14 cellular contexts compared by ENCODE assay signal in genomic region chr12:87827638-87828264, GRCh38.
DNase-seq lines count a peak whose midpoint lies in the region; ATAC-seq and TF ChIP-seq lines count a peak whose summit lies in the region.
"Had no signal": no experiment of that assay in that cellular context is flagged by ENCODE, and none has a peak within 500 bp of the region (broad histone marks: within the 10 kb centered on the region; RNA-seq: fewer than 3 reads in every experiment).

No MANE protein-coding gene starts in this region.

- H3K79me2 ChIP-seq in PC-3 (ENCODE audit: low read length) (no peaks in the 10 kb centered on the region), mesendoderm (ENCODE audit: control insufficient read depth, insufficient read depth, low read length) (no peaks in the 10 kb centered on the region)

- H3K79me1 ChIP-seq in mesendoderm (ENCODE audit: low read length) = no peaks in the 10 kb centered on the region

- no peak overlapping the region for H2BK15ac ChIP-seq in mesendoderm (replicated peaks; ENCODE audit: low read depth)

- TF ChIP-seq CTCF in PC-3 (conservative IDR thresholded peaks at IDR 0.05; ENCODE audit: low read depth, low read length) = no peak
- no peak for TF ChIP-seq CTCF in thyroid gland (IDR thresholded peaks at IDR 0.05)

- H3K27ac ChIP-seq in PC-3 (ENCODE audit: low read length) (no peak overlapping the region), mesendoderm (ENCODE audit: low read depth, low read length) (no peak overlapping the region), thyroid gland (no peak overlapping the region)
- H3K27ac ChIP-seq: BLaER1 treated with 17β-estradiol and CSF1 and Interleukin-3, amounts not matched to agents 10 nM and 100 nM; Peyer's patch; psoas muscle; stomach had no signal

- no peak overlapping the region for H2AFZ ChIP-seq in PC-3 (ENCODE audit: low read length)

- H3K4me3 ChIP-seq in PC-3 (ENCODE audit: low read length) (no peak overlapping the region), mesendoderm (ENCODE audit: low read length) (no peak overlapping the region), thyroid gland (replicated peaks in 1 of 3) (no peak overlapping the region)
- H3K4me3 ChIP-seq: BLaER1 treated with 17β-estradiol and CSF1 and Interleukin-3, amounts not matched to agents 10 nM and 100 nM; Peyer's patch; psoas muscle; stomach had no signal

- no peak overlapping the region for H2BK120ac ChIP-seq in mesendoderm (ENCODE audit: low read depth, low read length)

- H3K9ac ChIP-seq in PC-3 (ENCODE audit: low read length) (no peak overlapping the region), mesendoderm (ENCODE audit: low read length) (no peak overlapping the region)
- H3K9ac ChIP-seq: BLaER1 treated with 17β-estradiol and CSF1 and Interleukin-3, amounts not matched to agents 10 nM and 100 nM had no signal

- no CpG with 5 or more reads among the region's 2 CpGs for WGBS in mesendoderm (ENCODE audit: extremely low coverage, insufficient coverage, low lambda C conversion rate)
- 52 to 62% methylated on average over 2 of the region's 2 CpGs for WGBS in thyroid gland, 2 donors

- BruUV-seq in PC-3 (replicated peaks; lab: Mats Ljungman, UMichigan) = no TSS peak

- H3K36me3 ChIP-seq in PC-3 (ENCODE audit: low read depth, low read length) (no peaks in the 10 kb centered on the region), mesendoderm (ENCODE audit: control insufficient read depth, insufficient read depth, low read length) (no peaks in the 10 kb centered on the region), thyroid gland (no peaks in the 10 kb centered on the region)
- H3K36me3 ChIP-seq: BLaER1 treated with 17β-estradiol and CSF1 and Interleukin-3, amounts not matched to agents 10 nM and 100 nM; Peyer's patch; stomach had no signal

- TF ChIP-seq POLR2A in thyroid gland (IDR thresholded peaks at IDR 0.05) = no peak

- H3K18ac ChIP-seq in mesendoderm (ENCODE audit: low read length) = no peak overlapping the region

- H3F3A ChIP-seq in PC-3 (ENCODE audit: low read length, unreplicated experiment) = no peaks in the 10 kb centered on the region

- H2AK5ac ChIP-seq in mesendoderm (ENCODE audit: low read length) = no peak overlapping the region

- intact Hi-C loops in PC-3 (cut with micrococcal nuclease) (no loop called here), thyroid gland (cut with DNase I) (no loop called here)

- H3K9me3 ChIP-seq in PC-3 (ENCODE audit: low read length) = no peaks in the 10 kb centered on the region
- H3K9me3 ChIP-seq in thyroid gland = no peaks in the 10 kb centered on the region
- H3K9me3 ChIP-seq: Peyer's patch, psoas muscle, stomach had no signal

- no peak overlapping the region for H2BK5ac ChIP-seq in mesendoderm (ENCODE audit: low read length)

- H3K4me1 ChIP-seq in PC-3 (ENCODE audit: insufficient read depth, low read length) (peaks cover 12% of the 10 kb centered on the region), mesendoderm (ENCODE audit: control insufficient read depth, low read depth, low read length) (no peaks in the 10 kb centered on the region), thyroid gland (no peaks in the 10 kb centered on the region)
- H3K4me1 ChIP-seq: BLaER1 treated with 17β-estradiol and CSF1 and Interleukin-3, amounts not matched to agents 10 nM and 100 nM; Peyer's patch; psoas muscle; stomach had no signal

- DNase-seq in DMS53 (lab: John Stamatoyannopoulos, UW) = peak; percentile 83
- peak; percentile 76 for DNase-seq in PC-3
- DNase-seq in dermis blood vessel endothelial cell = peak; percentile 66
- peak; percentile 44 for DNase-seq in mesendoderm
- DNase-seq in C1 segment of cervical spinal cord (lab: John Stamatoyannopoulos, UW) = no peak
- DNase-seq in thyroid gland = no peak
- DNase-seq: hippocampal formation, MM.1S, Peyer's patch, psoas muscle, stomach had no signal

- H3K4me2 ChIP-seq in PC-3 (ENCODE audit: low read length) (peak overlapping the region; percentile 32; the same call in 1 of the 2 replicates), mesendoderm (ENCODE audit: low read length) (no peak overlapping the region)
- H3K4me2 ChIP-seq: BLaER1 treated with 17β-estradiol and CSF1 and Interleukin-3, amounts not matched to agents 10 nM and 100 nM had no signal

- H4K20me1 ChIP-seq in PC-3 (ENCODE audit: low read length) = no peaks in the 10 kb centered on the region
- H4K20me1 ChIP-seq: BLaER1 treated with 17β-estradiol and CSF1 and Interleukin-3, amounts not matched to agents 10 nM and 100 nM had no signal

- H3K9me2 ChIP-seq in PC-3 (replicated peaks; ENCODE audit: low read length) = no peaks in the 10 kb centered on the region

- ATAC-seq in PC-3 (peak; percentile 99), HG03432 (IDR thresholded peaks at IDR 0.05; ENCODE audit: unreplicated experiment) (no peak), GM19463 (IDR thresholded peaks at IDR 0.05; ENCODE audit: unreplicated experiment) (no peak)
- ATAC-seq: psoas muscle had no signal

- no peak overlapping the region for H4K5ac ChIP-seq in mesendoderm (ENCODE audit: low read length)

- H3K23ac ChIP-seq in mesendoderm (ENCODE audit: low read length) = no peak overlapping the region

- H3K4ac ChIP-seq in mesendoderm (ENCODE audit: low read depth, low read length) = no peak overlapping the region

- no peak overlapping the region for H4K8ac ChIP-seq in mesendoderm (ENCODE audit: low read depth, low read length)

- POLR2A ChIA-PET in PC-3 (lab: Charles Lee; ENCODE audit: unreplicated experiment) = interaction anchor here (0.5 kb wide), 2 partner anchors 51 to 1906 kb away, joined by 3 read pairs; no protein-coding TSS in a partner anchor

- H3K27me3 ChIP-seq in PC-3 (ENCODE audit: low read length) (no peaks in the 10 kb centered on the region), mesendoderm (ENCODE audit: insufficient read depth, low read length, poor library complexity) (no peaks in the 10 kb centered on the region), thyroid gland (no peaks in the 10 kb centered on the region)
- H3K27me3 ChIP-seq: BLaER1 treated with 17β-estradiol and CSF1 and Interleukin-3, amounts not matched to agents 10 nM and 100 nM; Peyer's patch; stomach had no signal

- no peak overlapping the region for H3K56ac ChIP-seq in mesendoderm (ENCODE audit: low read length)

- CTCF ChIA-PET in PC-3 (lab: Charles Lee) = no interaction called here

Comparison
In these comparisons a context has a peak if more than half of its experiments do, and no peak if none do; other contexts are left out.
1. DNase-seq: peak in DMS53 (single experiment), PC-3 (single experiment), dermis blood vessel endothelial cell (single experiment) and mesendoderm (single experiment); none in C1 segment of cervical spinal cord (0 of 14) and thyroid gland (0 of 2).